Comparison of ENCODE assay signal across 16 cellular contexts in the genomic region with DNA sequence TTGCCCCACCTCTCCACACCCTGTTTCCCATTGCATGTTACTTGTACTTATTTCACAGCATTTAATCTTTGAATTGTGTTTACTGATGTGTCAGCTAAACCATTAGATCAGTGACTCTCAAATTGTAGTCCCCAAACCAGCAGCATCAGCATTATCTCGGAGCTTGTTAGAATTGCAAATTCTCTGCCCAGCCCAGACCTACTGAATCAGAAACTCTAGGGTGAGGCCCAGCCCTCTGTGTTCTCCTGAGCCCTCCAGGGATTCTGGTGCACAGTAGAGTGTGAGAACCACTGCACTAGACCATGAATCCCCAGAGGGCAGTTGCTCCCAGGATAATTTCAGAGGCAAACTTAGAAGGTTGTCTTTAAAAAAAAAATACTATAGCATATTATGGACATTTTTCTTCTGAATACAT. TPM values are rescaled to one million over a fixed set of nuclear protein-coding genes. Genes with fewer than 3 reads are reported as not detected.
DNase-seq lines count a peak whose midpoint lies in the region; ATAC-seq and FAIRE-seq lines count a peak whose summit lies in the region.
"Had no signal": no experiment of that assay in that cellular context is flagged by ENCODE, and none has a peak within 500 bp of the region (broad histone marks: within the 10 kb centered on the region; RNA-seq: fewer than 3 reads in every experiment).

No MANE protein-coding gene starts in this region.

- DNase-seq in Karpas-422: peak; percentile 67
- no peak for DNase-seq in NCI-H2107 treated with DMSO at 0.1 percent for 48 hours (lab: John Stamatoyannopoulos, UW; ENCODE audit: unreplicated experiment)
- no peak for DNase-seq in NCI-H2227 treated with DMSO at 0.1 percent for 48 hours (lab: John Stamatoyannopoulos, UW)
- DNase-seq in HK-2 (ENCODE audit: unreplicated experiment): no peak
- no peak for DNase-seq in DMS79 (lab: John Stamatoyannopoulos, UW)
- DNase-seq: activated CD4-positive, alpha-beta T cell treated with anti-CD3 and anti-CD28 coated beads for 48 hours; activated naive CD4-positive, alpha-beta T cell treated with anti-CD3 and anti-CD28 coated beads, Interleukin-2, amount 10 ng/mL, durations not matched to agents 7 days and 5 days; COR-L47; Kasumi-1; left lung; Right ventricle myocardium superior had no signal

- H3K4me3 ChIP-seq in Karpas-422 (ENCODE audit: low read length): no peak overlapping the region
- H3K4me3 ChIP-seq: left lung had no signal

- no peak overlapping the region for H3K4me2 ChIP-seq in Karpas-422 (ENCODE audit: low read depth, low read length, poor library complexity, severe bottlenecking)

- no peaks in the 10 kb centered on the region for H3K9me3 ChIP-seq in Karpas-422 (ENCODE audit: low read length)
- H3K9me3 ChIP-seq: left lung had no signal

- no peaks in the 10 kb centered on the region for H3K27me3 ChIP-seq in Karpas-422 (ENCODE audit: low read length)
- H3K27me3 ChIP-seq: left lung had no signal

- no peaks in the 10 kb centered on the region for H3K36me3 ChIP-seq in Karpas-422 (ENCODE audit: insufficient read depth, low read length)
- H3K36me3 ChIP-seq: left lung had no signal

- no peak overlapping the region for H3K9ac ChIP-seq in Karpas-422 (ENCODE audit: low read length)

- no peak overlapping the region for H3K27ac ChIP-seq in Karpas-422 (ENCODE audit: low read length)
- H3K27ac ChIP-seq: left lung had no signal

- FAIRE-seq in islet of Langerhans (lab: Jason Lieb, UNC): peak; percentile 33
- FAIRE-seq: frontal cortex had no signal

- ATAC-seq in GM18861 (IDR thresholded peaks at IDR 0.05; ENCODE audit: unreplicated experiment): peak; percentile 75
- peak; percentile 80 for ATAC-seq in GM21825 (IDR thresholded peaks at IDR 0.05; ENCODE audit: unreplicated experiment)
- ATAC-seq: left lung had no signal

- H3K79me2 ChIP-seq in Karpas-422 (ENCODE audit: low read length): no peaks in the 10 kb centered on the region

- H3K9me2 ChIP-seq in Karpas-422 (replicated peaks; ENCODE audit: insufficient read depth, low read length): no peaks in the 10 kb centered on the region

- H4K20me1 ChIP-seq in Karpas-422 (ENCODE audit: insufficient read depth, low read depth, low read length): no peaks in the 10 kb centered on the region

- no peak overlapping the region for H2AFZ ChIP-seq in Karpas-422 (ENCODE audit: low read length)

- peaks cover 11% of the 10 kb centered on the region for H3K4me1 ChIP-seq in Karpas-422 (ENCODE audit: low read length)

RNA-seq across cellular contexts. Expression of gene PLD1, which starts 13.0 kb away (rescaled TPM):
- total RNA-seq in Karpas-422 (2014; rRNA removed; shearing (Covaris generic); ENCODE audit: low replicate concordance): not detected in 2 replicates

RNA-seq across cellular contexts. Expression of gene TMEM212, which starts 45.9 kb away (rescaled TPM):
- not detected in 2 replicates for total RNA-seq in Karpas-422 (2014; rRNA removed; shearing (Covaris generic); ENCODE audit: low replicate concordance)
- total RNA-seq: cerebellum, frontal cortex, Right ventricle myocardium superior had no signal
